Comparison of ENCODE assay signal across 24 cellular contexts in the genomic region with DNA sequence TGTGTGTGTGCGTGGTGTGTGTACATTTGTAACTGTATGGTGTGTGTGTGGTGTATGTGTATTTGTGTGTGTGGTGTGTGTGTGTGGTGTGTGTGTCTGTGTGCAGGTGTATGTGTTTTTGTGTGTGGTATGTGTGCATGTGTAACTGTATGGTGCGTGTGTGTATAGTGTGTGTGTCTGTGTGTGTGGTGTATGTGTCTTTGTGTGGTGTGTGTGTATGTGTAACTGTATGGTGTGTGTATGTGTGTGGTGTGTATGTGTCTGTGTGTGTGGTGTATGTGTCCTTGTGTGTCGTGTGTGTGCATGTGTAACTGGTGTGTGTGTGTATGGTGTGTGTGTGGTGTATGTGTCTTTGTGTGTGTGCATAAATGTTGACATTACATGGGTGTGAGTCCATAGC.
"Had no signal": no experiment of that assay in that cellular context is flagged by ENCODE, and none has a peak within 500 bp of the region (broad histone marks: within the 10 kb centered on the region; RNA-seq: fewer than 3 reads in every experiment).

No MANE protein-coding gene starts in this region.

- H3K9me3 ChIP-seq: colonic mucosa, esophagus muscularis mucosa, left ventricle myocardium inferior, thoracic aorta, upper lobe of left lung had no signal

- H3K36me3 Mint-ChIP-seq: natural killer cell had no signal

- DNase-seq: activated B cell treated with CpG ODN at 0.5 μM for 24 hours; activated CD4-positive, alpha-beta T cell treated with anti-CD3 and anti-CD28 coated beads for 36 hours; activated CD4-positive, alpha-beta T cell treated with anti-CD3 and anti-CD28 coated beads, Interleukin-2, amount 50 U/mL, for 48 hours; activated effector memory CD4-positive, alpha-beta T cell treated with Interleukin-2 at 50 U/mL for 16 hours; activated naive CD4-positive, alpha-beta T cell treated with anti-CD3 and anti-CD28 coated beads for 36 hours; activated naive CD8-positive, alpha-beta T cell treated with anti-CD3 and anti-CD28 coated beads, Interleukin-2, amount 10 ng/mL, durations not matched to agents 7 days and 5 days; activated T-cell treated with anti-CD3 and anti-CD28 coated beads, Interleukin-2, amount 50 U/mL, for 72 hours; amniotic stem cell; colonic mucosa; effector memory CD8-positive, alpha-beta T cell; glutamatergic neuron; kidney glomerular epithelial cell; left ventricle myocardium inferior; midbrain; natural killer cell; retina; stimulated activated CD4-positive, alpha-beta T cell treated with anti-CD3 and anti-CD28 coated beads, Interleukin-2, amount 100 ng/mL, for 48 hours; stimulated activated naive CD4-positive, alpha-beta T cell; T1000 had no signal

- H3K27ac ChIP-seq: colonic mucosa, left ventricle myocardium inferior, thoracic aorta had no signal

- H3K4me3 Mint-ChIP-seq: activated B cell treated with CpG ODN at 0.5 μM for 24 hours; activated CD4-positive, alpha-beta T cell treated with anti-CD3 and anti-CD28 coated beads for 36 hours; activated naive CD4-positive, alpha-beta T cell treated with anti-CD3 and anti-CD28 coated beads for 36 hours; natural killer cell had no signal

- H3K4me3 ChIP-seq: colonic mucosa, esophagus muscularis mucosa, left ventricle myocardium inferior, thoracic aorta, upper lobe of left lung had no signal

- H3K27ac Mint-ChIP-seq: activated B cell treated with CpG ODN at 0.5 μM for 24 hours; activated T-cell treated with anti-CD3 and anti-CD28 coated beads, Interleukin-2, amount 50 U/mL, for 72 hours; effector memory CD8-positive, alpha-beta T cell; natural killer cell; progenitor cell of endocrine pancreas had no signal

- ATAC-seq: activated CD4-positive, alpha-beta T cell treated with anti-CD3 and anti-CD28 coated beads for 36 hours had no signal

- H3K27me3 ChIP-seq: colonic mucosa, dorsolateral prefrontal cortex, esophagus muscularis mucosa, upper lobe of left lung had no signal

- H3K9me3 Mint-ChIP-seq: activated B cell treated with CpG ODN at 0.5 μM for 24 hours; activated naive CD4-positive, alpha-beta T cell treated with anti-CD3 and anti-CD28 coated beads for 36 hours; activated naive CD8-positive, alpha-beta T cell treated with anti-CD3 and anti-CD28 coated beads, Interleukin-2, amount 10 ng/mL, durations not matched to agents 7 days and 5 days; activated T-cell treated with anti-CD3 and anti-CD28 coated beads, Interleukin-2, amount 50 U/mL, for 72 hours; effector memory CD8-positive, alpha-beta T cell; natural killer cell had no signal

- H3K36me3 ChIP-seq: thoracic aorta had no signal

- H3K27me3 Mint-ChIP-seq: activated B cell treated with CpG ODN at 0.5 μM for 24 hours; activated CD4-positive, alpha-beta T cell treated with anti-CD3 and anti-CD28 coated beads for 36 hours; activated naive CD8-positive, alpha-beta T cell treated with anti-CD3 and anti-CD28 coated beads, Interleukin-2, amount 10 ng/mL, durations not matched to agents 7 days and 5 days; effector memory CD8-positive, alpha-beta T cell; progenitor cell of endocrine pancreas had no signal
